In genomic region chr1:205588691-205589445, GRCh38 we compare ENCODE assay signal across 9 cellular contexts. TPM values are rescaled to one million over a fixed set of nuclear protein-coding genes. Genes with fewer than 3 reads are reported as not detected.
A peak's percentile ranks its signal among the peaks of the same experiment; 100 is the strongest.
DNase-seq lines count a peak whose midpoint lies in the region; ATAC-seq and TF ChIP-seq lines count a peak whose summit lies in the region.
"Had no signal": no experiment of that assay in that cellular context is flagged by ENCODE, and none has a peak within 500 bp of the region (broad histone marks: within the 10 kb centered on the region; RNA-seq: fewer than 3 reads in every experiment).

No MANE protein-coding gene starts in this region.

- intact Hi-C loops in Panc1 (cut with micrococcal nuclease; ENCODE audit: unreplicated experiment) = no loop called here

- H3K27ac ChIP-seq in Panc1 (ENCODE audit: low read length) = no peak overlapping the region
- H3K27ac ChIP-seq in tibial nerve = peak overlapping the region in 2 of 4 donors; percentile 52 to 73
- H3K27ac ChIP-seq: vagina had no signal

- TF ChIP-seq POLR2A in tibial nerve (IDR thresholded peaks at IDR 0.05) = no peak

- H3K4me3 ChIP-seq in AG09309 (ENCODE audit: control insufficient read depth, low read depth, low read length) (no peak overlapping the region), Panc1 (ENCODE audit: low read depth in 2 of 2, low read length in 2 of 2) (no peak overlapping the region), tibial nerve (no peak overlapping the region)
- H3K4me3 ChIP-seq: vagina had no signal

- ATAC-seq in Panc1 = peak; percentile 32; the same call in 1 of the 2 replicates

- no TSS peak for BruUV-seq in Panc1 (replicated peaks; lab: Mats Ljungman, UMichigan)

- 64 to 65% methylated on average over 12 to 13 of the region's 13 CpGs for WGBS in tibial nerve, 2 donors

- POLR2A ChIA-PET in Panc1 (lab: Charles Lee) = no interaction called here

- no peaks in the 10 kb centered on the region for H3K27me3 ChIP-seq in Panc1 (ENCODE audit: control insufficient read depth, insufficient read depth, low read length)
- H3K27me3 ChIP-seq in tibial nerve = no peaks in the 10 kb centered on the region
- H3K27me3 ChIP-seq: vagina had no signal

- DNase-seq in AG09309 (ENCODE audit: low read depth) (peak; percentile 7), GM03348 (ENCODE audit: low spot score) (peak; percentile 70), Panc1 (ENCODE audit: low read depth, low spot score) (no peak), fibroblast of peridontal ligament (ENCODE audit: extremely low read depth) (peak; percentile 34), tibial nerve (ENCODE audit: low spot score in 2 of 2) (no peak), middle frontal gyrus (ENCODE audit: extremely low spot score, low spot score) (no peak), T1000 (lab: John Stamatoyannopoulos, UW) (no peak)
- DNase-seq in effector CD8-positive, alpha-beta T cell (lab: John Stamatoyannopoulos, UW) = no peak

- TF ChIP-seq CTCF in AG09309 (IDR thresholded peaks at IDR 0.05; ENCODE audit: control insufficient read depth, insufficient read depth, low read depth, low read length, missing control alignments) = peak; percentile 70
- peak; percentile 67 for TF ChIP-seq CTCF in Panc1 (IDR thresholded peaks at IDR 0.05)
- peak in 3 of 5 experiments; percentile 18 to 25 (median 21) for TF ChIP-seq CTCF in tibial nerve (IDR thresholded peaks at IDR 0.05)

- H3K9me3 ChIP-seq in Panc1 (ENCODE audit: control insufficient read depth, insufficient read depth, low read depth, low read length) (no peaks in the 10 kb centered on the region), tibial nerve (no peaks in the 10 kb centered on the region)
- H3K9me3 ChIP-seq: vagina had no signal

- in situ Hi-C loops in Panc1 (cut with HindIII; ENCODE audit: low pct_unique_long_range_greater_than_20kb, low sequenced_read_pairs) = no loop called here

- H3K36me3 ChIP-seq in Panc1 (ENCODE audit: control insufficient read depth, insufficient read depth, low read length) = no peaks in the 10 kb centered on the region
- H3K36me3 ChIP-seq in tibial nerve = no peaks in the 10 kb centered on the region
- H3K36me3 ChIP-seq: vagina had no signal

- H3K4me1 ChIP-seq in Panc1 (ENCODE audit: control insufficient read depth, insufficient read depth, low read length) (no peaks in the 10 kb centered on the region; the same call in 1 of the 2 replicates), tibial nerve (peaks cover 0 to 48% (median 6%) of the 10 kb centered on the region in 4 donors)

- TF ChIP-seq EP300 in tibial nerve (IDR thresholded peaks at IDR 0.05) = no peak

- CTCF ChIA-PET in Panc1 (lab: Charles Lee) = interaction anchor here (0.7 to 6.6 kb wide), 4 partner anchors 44 to 208 kb away, joined by 3 to 110 read pairs (median 4); no protein-coding TSS in a partner anchor

RNA-seq across cellular contexts. Expression of gene ELK4, which starts 42.9 kb away (rescaled TPM):
- total RNA-seq in Panc1 (2021; ENCODE audit: unreplicated experiment) = 54.6 TPM
- 5.0 TPM for polyA plus RNA-seq in Panc1 (2012; ENCODE audit: insufficient read length)
- total RNA-seq in tibial nerve = 10 to 100 TPM; 22.4 to 29.7 (median 26.2) TPM

Comparison
In these comparisons a context has a peak if more than half of its experiments do, and no peak if none do; other contexts are left out.
1. DNase-seq: peak in AG09309 (single experiment), GM03348 (single experiment) and fibroblast of peridontal ligament (single experiment); none in Panc1 (single experiment), tibial nerve (0 of 2), middle frontal gyrus (single experiment), effector CD8-positive, alpha-beta T cell (single experiment) and T1000 (single experiment).
2. Peak in every context shown above with its lines, with median percentiles within 50 percentile points of each other: CTCF ChIP-seq.